19 cellular contexts compared by ENCODE assay signal in genomic region chr7:46168231-46168630, GRCh38.
A peak's percentile ranks its signal among the peaks of the same experiment; 100 is the strongest.
DNase-seq lines count a peak whose midpoint lies in the region; ATAC-seq, FAIRE-seq and TF ChIP-seq lines count a peak whose summit lies in the region.
"Had no signal": no experiment of that assay in that cellular context is flagged by ENCODE, and none has a peak within 500 bp of the region (broad histone marks: within the 10 kb centered on the region; RNA-seq: fewer than 3 reads in every experiment).

No MANE protein-coding gene starts in this region.

- no peaks in the 10 kb centered on the region for H3K27me3 Mint-ChIP-seq in HFFc6 (ENCODE audit: insufficient read depth)
- H3K27me3 Mint-ChIP-seq in astrocyte (ENCODE audit: low read depth, unreplicated experiment), result no peaks in the 10 kb centered on the region
- H3K27me3 Mint-ChIP-seq: CD4-positive, alpha-beta memory T cell had no signal

- no peak for TF ChIP-seq POLR2A in H54 (IDR thresholded peaks at IDR 0.05; ENCODE audit: low read depth, low read length)

- peak in 3 of 4 donors; percentile 16 to 42 (median 22) for ATAC-seq in pancreas
- ATAC-seq: HCT116 had no signal

- H3K9me3 Mint-ChIP-seq in HFFc6, result no peaks in the 10 kb centered on the region
- no peaks in the 10 kb centered on the region for H3K9me3 Mint-ChIP-seq in astrocyte (ENCODE audit: unreplicated experiment)
- H3K9me3 Mint-ChIP-seq: H9 had no signal

- peaks cover 86% of the 10 kb centered on the region for H3K4me1 Mint-ChIP-seq in HFFc6 (ENCODE audit: low read depth)
- H3K4me1 Mint-ChIP-seq in astrocyte (ENCODE audit: low read depth, unreplicated experiment), result peaks cover 17% of the 10 kb centered on the region
- H3K4me1 Mint-ChIP-seq: CD4-positive, alpha-beta memory T cell; H9 had no signal

- H3K36me3 Mint-ChIP-seq in HFFc6 (ENCODE audit: low read depth) (no peaks in the 10 kb centered on the region), astrocyte (ENCODE audit: low read depth, unreplicated experiment) (no peaks in the 10 kb centered on the region)
- H3K36me3 Mint-ChIP-seq: CD4-positive, alpha-beta memory T cell had no signal

- H3K4me3 ChIP-seq in astrocyte (ENCODE audit: insufficient read depth, low read depth, low read length) (no peak overlapping the region), pancreas (no peak overlapping the region)
- H3K4me3 ChIP-seq: GM23248 had no signal

- no peaks in the 10 kb centered on the region for H3K9me3 ChIP-seq in astrocyte (ENCODE audit: insufficient read depth, low read depth, low read length)
- H3K9me3 ChIP-seq in pancreas, result no peaks in the 10 kb centered on the region

- H3K79me2 ChIP-seq in astrocyte (ENCODE audit: insufficient read depth, low read length), result no peaks in the 10 kb centered on the region

- H3K27me3 ChIP-seq in astrocyte (ENCODE audit: insufficient read depth, low read length) (no peaks in the 10 kb centered on the region), pancreas (no peaks in the 10 kb centered on the region)

- H3K36me3 ChIP-seq in astrocyte (ENCODE audit: insufficient read depth, low read length), result no peaks in the 10 kb centered on the region
- no peaks in the 10 kb centered on the region for H3K36me3 ChIP-seq in pancreas

- DNase-seq in HFFc6, result no peak
- DNase-seq in astrocyte (ENCODE audit: low read depth), result no peak
- no peak for DNase-seq in epithelial cell of prostate (ENCODE audit: low read depth, low spot score)
- no peak for DNase-seq in pancreas
- no peak for DNase-seq in NCI-H187 (lab: John Stamatoyannopoulos, UW)
- DNase-seq in pons (ENCODE audit: low spot score), result no peak
- DNase-seq in H54 (ENCODE audit: insufficient read length, low spot score), result no peak
- DNase-seq: 8988T; C1 segment of cervical spinal cord; Calu3; CD4-positive, alpha-beta memory T cell; COR-L47; DMS79 treated with DMSO at 0.1 percent for 48 hours; GF-D8; H9 had no signal

- H3K27ac Mint-ChIP-seq in HFFc6 (peak overlapping the region; percentile 44; the same call in 1 of the 2 replicates), astrocyte (ENCODE audit: unreplicated experiment) (no peak overlapping the region)
- H3K27ac Mint-ChIP-seq: CD4-positive, alpha-beta memory T cell had no signal

- no peak for TF ChIP-seq CTCF in HFFc6 (IDR thresholded peaks at IDR 0.05)
- TF ChIP-seq CTCF in astrocyte (IDR thresholded peaks at IDR 0.05; ENCODE audit: insufficient read depth, low read depth, low read length), result no peak
- TF ChIP-seq CTCF in pancreas (IDR thresholded peaks at IDR 0.05), result no peak

- intact Hi-C loops in pancreas (cut with DNase I), result no loop called here

- no peak overlapping the region for H3K9ac ChIP-seq in astrocyte (ENCODE audit: low read length)
- H3K9ac ChIP-seq: GM23248 had no signal

- WGBS in pancreas, 2 donors, result 54 to 63% methylated on average over 5 of the region's 5 CpGs

- FAIRE-seq in astrocyte (lab: Jason Lieb, UNC) (peak; percentile 82), pancreas (lab: Jason Lieb, UNC) (no peak), H54 (lab: Jason Lieb, UNC) (no peak)
- FAIRE-seq: GM12892, H1 had no signal

- H3K4me2 ChIP-seq in astrocyte (ENCODE audit: low read length), result no peak overlapping the region

- H3K4me1 ChIP-seq in astrocyte (ENCODE audit: insufficient read depth, low read length) (peaks cover 20% of the 10 kb centered on the region), pancreas (peaks cover 0 to 8% (median 0%) of the 10 kb centered on the region in 3 donors)

- H4K20me1 ChIP-seq in astrocyte (ENCODE audit: insufficient read depth, low read length), result no peaks in the 10 kb centered on the region

- H2AFZ ChIP-seq in astrocyte (ENCODE audit: low read depth, low read length), result no peak overlapping the region
- H2AFZ ChIP-seq: GM23248 had no signal

- H3K27ac ChIP-seq in astrocyte (ENCODE audit: low read depth, low read length) (no peak overlapping the region), epithelial cell of prostate (peak overlapping the region; percentile 8), pancreas (no peak overlapping the region)
- H3K27ac ChIP-seq: GM23248 had no signal

- no peak overlapping the region for H3K4me3 Mint-ChIP-seq in HFFc6
- no peak overlapping the region for H3K4me3 Mint-ChIP-seq in astrocyte (ENCODE audit: unreplicated experiment)
- H3K4me3 Mint-ChIP-seq: CD4-positive, alpha-beta memory T cell; H9 had no signal
